1 cellular context compared by ENCODE assay signal in the genomic region with DNA sequence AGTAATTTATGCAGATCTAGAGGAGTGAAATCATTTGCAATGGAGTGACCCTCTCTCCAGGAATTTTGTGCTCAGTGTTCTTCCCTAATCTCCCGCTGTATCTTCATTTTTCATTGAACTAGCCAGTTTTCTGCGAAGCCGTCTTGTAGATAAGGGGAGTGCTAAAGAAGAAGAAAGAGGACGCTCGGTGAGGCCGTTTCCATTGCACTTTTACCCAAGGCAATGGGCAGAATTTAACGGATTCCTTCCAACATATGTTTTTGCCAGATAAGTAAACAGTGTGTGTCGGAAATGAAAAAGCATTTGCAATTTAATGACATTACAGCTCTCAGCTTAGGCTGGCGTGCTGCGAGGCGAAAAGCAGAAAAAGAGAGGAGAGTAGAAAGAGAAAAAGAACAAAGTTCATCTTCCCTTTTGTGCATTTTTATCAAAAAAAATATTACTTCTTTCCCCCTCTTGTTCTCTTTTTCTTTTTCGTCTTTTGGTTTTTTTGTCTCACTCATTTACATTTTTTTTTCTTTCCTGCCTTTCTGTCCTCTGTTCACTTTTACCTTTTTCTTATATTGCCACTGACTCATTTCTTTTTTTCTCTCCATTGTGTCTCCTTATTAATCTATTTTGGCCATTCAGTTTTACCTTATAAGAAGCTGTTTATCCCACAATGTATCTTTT.
A peak's percentile ranks its signal among the peaks of the same experiment; 100 is the strongest.
TF ChIP-seq lines count a peak whose summit lies in the region.

No MANE protein-coding gene starts in this region.

TF ChIP-seq in K562, 482 proteins besides CTCF, POLR2A, EP300 and RAD21 (continued from another document and continues in another):
- TF ChIP-seq, protein P1, sequence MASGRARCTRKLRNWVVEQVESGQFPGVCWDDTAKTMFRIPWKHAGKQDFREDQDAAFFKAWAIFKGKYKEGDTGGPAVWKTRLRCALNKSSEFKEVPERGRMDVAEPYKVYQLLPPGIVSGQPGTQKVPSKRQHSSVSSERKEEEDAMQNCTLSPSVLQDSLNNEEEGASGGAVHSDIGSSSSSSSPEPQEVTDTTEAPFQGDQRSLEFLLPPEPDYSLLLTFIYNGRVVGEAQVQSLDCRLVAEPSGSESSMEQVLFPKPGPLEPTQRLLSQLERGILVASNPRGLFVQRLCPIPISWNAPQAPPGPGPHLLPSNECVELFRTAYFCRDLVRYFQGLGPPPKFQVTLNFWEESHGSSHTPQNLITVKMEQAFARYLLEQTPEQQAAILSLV (tag; IDR thresholded peaks at IDR 0.05) = no peak
- TF ChIP-seq MXI1 (IDR thresholded peaks at IDR 0.05; ENCODE audit: low read depth, low read length) = no peak
- no peak for TF ChIP-seq MAFG (tag; conservative IDR thresholded peaks at IDR 0.05)
- TF ChIP-seq, protein P2, sequence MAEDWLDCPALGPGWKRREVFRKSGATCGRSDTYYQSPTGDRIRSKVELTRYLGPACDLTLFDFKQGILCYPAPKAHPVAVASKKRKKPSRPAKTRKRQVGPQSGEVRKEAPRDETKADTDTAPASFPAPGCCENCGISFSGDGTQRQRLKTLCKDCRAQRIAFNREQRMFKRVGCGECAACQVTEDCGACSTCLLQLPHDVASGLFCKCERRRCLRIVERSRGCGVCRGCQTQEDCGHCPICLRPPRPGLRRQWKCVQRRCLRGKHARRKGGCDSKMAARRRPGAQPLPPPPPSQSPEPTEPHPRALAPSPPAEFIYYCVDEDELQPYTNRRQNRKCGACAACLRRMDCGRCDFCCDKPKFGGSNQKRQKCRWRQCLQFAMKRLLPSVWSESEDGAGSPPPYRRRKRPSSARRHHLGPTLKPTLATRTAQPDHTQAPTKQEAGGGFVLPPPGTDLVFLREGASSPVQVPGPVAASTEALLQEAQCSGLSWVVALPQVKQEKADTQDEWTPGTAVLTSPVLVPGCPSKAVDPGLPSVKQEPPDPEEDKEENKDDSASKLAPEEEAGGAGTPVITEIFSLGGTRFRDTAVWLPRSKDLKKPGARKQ (CRISPR knock-in tag; IDR thresholded peaks at IDR 0.05) = no peak
- TF ChIP-seq, protein P3, sequence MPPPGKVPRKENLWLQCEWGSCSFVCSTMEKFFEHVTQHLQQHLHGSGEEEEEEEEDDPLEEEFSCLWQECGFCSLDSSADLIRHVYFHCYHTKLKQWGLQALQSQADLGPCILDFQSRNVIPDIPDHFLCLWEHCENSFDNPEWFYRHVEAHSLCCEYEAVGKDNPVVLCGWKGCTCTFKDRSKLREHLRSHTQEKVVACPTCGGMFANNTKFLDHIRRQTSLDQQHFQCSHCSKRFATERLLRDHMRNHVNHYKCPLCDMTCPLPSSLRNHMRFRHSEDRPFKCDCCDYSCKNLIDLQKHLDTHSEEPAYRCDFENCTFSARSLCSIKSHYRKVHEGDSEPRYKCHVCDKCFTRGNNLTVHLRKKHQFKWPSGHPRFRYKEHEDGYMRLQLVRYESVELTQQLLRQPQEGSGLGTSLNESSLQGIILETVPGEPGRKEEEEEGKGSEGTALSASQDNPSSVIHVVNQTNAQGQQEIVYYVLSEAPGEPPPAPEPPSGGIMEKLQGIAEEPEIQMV (tag; conservative IDR thresholded peaks at IDR 0.05; ENCODE audit: low read depth) = no peak
- no peak for TF ChIP-seq PHF8 (IDR thresholded peaks at IDR 0.05; ENCODE audit: borderline replicate concordance, low read length)
- peak; percentile 36 for TF ChIP-seq NFE2 (IDR thresholded peaks at IDR 0.05; ENCODE audit: low read depth)
- no peak for TF ChIP-seq ZNF143 (CRISPR knock-in tag; IDR thresholded peaks at IDR 0.05)
- TF ChIP-seq CHD1 (IDR thresholded peaks at IDR 0.05; ENCODE audit: low read length) = no peak
- TF ChIP-seq KLF10 (CRISPR knock-in tag; IDR thresholded peaks at IDR 0.05) = no peak
- TF ChIP-seq, protein P4, sequence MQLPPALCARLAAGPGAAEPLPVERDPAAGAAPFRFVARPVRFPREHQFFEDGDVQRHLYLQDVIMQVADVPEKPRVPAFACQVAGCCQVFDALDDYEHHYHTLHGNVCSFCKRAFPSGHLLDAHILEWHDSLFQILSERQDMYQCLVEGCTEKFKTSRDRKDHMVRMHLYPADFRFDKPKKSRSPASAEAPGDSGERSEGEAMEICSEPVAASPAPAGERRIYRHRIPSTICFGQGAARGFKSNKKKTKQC (CRISPR knock-in tag; IDR thresholded peaks at IDR 0.05) = no peak
- TF ChIP-seq, protein P5, sequence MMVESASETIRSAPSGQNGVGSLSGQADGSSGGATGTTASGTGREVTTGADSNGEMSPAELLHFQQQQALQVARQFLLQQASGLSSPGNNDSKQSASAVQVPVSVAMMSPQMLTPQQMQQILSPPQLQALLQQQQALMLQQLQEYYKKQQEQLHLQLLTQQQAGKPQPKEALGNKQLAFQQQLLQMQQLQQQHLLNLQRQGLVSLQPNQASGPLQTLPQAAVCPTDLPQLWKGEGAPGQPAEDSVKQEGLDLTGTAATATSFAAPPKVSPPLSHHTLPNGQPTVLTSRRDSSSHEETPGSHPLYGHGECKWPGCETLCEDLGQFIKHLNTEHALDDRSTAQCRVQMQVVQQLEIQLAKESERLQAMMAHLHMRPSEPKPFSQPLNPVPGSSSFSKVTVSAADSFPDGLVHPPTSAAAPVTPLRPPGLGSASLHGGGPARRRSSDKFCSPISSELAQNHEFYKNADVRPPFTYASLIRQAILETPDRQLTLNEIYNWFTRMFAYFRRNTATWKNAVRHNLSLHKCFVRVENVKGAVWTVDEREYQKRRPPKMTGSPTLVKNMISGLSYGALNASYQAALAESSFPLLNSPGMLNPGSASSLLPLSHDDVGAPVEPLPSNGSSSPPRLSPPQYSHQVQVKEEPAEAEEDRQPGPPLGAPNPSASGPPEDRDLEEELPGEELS (CRISPR knock-in tag; IDR thresholded peaks at IDR 0.05; ENCODE audit: borderline replicate concordance) = no peak
- TF ChIP-seq ARID1B (IDR thresholded peaks at IDR 0.05) = peak; percentile 97
- TF ChIP-seq KAT2B (IDR thresholded peaks at IDR 0.05; ENCODE audit: low read depth, low read length) = no peak
- TF ChIP-seq, protein P6, sequence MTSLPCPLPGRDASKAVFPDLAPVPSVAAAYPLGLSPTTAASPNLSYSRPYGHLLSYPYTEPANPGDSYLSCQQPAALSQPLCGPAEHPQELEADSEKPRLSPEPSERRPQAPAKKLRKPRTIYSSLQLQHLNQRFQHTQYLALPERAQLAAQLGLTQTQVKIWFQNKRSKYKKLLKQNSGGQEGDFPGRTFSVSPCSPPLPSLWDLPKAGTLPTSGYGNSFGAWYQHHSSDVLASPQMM (CRISPR knock-in tag; IDR thresholded peaks at IDR 0.05) = no peak
- peak; percentile 47; the same call in 1 of the 2 replicates for TF ChIP-seq NCOA6 (IDR thresholded peaks at IDR 0.05)
- no peak for TF ChIP-seq ZFPM2 (CRISPR knock-in tag; IDR thresholded peaks at IDR 0.05)
- TF ChIP-seq NRF1 (conservative IDR thresholded peaks at IDR 0.05 in 1 of 2, IDR thresholded peaks at IDR 0.05 in 1 of 2) = no peak
- no peak for TF ChIP-seq CREBBP (IDR thresholded peaks at IDR 0.05; ENCODE audit: low read depth, low read length)
- 0 out of 2 replicates have a peak, but pooled peaks have one; percentile 17 for TF ChIP-seq FOSL1 (tag; conservative IDR thresholded peaks at IDR 0.05)
- TF ChIP-seq, protein P7, sequence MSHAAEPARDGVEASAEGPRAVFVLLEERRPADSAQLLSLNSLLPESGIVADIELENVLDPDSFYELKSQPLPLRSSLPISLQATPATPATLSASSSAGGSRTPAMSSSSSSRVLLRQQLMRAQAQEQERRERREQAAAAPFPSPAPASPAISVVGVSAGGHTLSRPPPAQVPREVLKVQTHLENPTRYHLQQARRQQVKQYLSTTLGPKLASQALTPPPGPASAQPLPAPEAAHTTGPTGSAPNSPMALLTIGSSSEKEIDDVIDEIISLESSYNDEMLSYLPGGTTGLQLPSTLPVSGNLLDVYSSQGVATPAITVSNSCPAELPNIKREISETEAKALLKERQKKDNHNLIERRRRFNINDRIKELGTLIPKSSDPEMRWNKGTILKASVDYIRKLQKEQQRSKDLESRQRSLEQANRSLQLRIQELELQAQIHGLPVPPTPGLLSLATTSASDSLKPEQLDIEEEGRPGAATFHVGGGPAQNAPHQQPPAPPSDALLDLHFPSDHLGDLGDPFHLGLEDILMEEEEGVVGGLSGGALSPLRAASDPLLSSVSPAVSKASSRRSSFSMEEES (CRISPR knock-in tag; IDR thresholded peaks at IDR 0.05) = no peak
- TF ChIP-seq FOXP1 (CRISPR knock-in tag; IDR thresholded peaks at IDR 0.05) = no peak
- TF ChIP-seq RBFOX2 (IDR thresholded peaks at IDR 0.05; ENCODE audit: low read depth, low read length) = peak; percentile 52; the same call in 1 of the 2 replicates
- no peak for TF ChIP-seq HEY1 (CRISPR knock-in tag; IDR thresholded peaks at IDR 0.05; ENCODE audit: borderline replicate concordance)
- TF ChIP-seq, protein P8, sequence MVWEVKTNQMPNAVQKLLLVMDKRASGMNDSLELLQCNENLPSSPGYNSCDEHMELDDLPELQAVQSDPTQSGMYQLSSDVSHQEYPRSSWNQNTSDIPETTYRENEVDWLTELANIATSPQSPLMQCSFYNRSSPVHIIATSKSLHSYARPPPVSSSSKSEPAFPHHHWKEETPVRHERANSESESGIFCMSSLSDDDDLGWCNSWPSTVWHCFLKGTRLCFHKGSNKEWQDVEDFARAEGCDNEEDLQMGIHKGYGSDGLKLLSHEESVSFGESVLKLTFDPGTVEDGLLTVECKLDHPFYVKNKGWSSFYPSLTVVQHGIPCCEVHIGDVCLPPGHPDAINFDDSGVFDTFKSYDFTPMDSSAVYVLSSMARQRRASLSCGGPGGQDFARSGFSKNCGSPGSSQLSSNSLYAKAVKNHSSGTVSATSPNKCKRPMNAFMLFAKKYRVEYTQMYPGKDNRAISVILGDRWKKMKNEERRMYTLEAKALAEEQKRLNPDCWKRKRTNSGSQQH (CRISPR knock-in tag; IDR thresholded peaks at IDR 0.05) = no peak
- no peak for TF ChIP-seq ZNF644 (tag; IDR thresholded peaks at IDR 0.05; ENCODE audit: low read depth)
- peak; percentile 84 for TF ChIP-seq NBN (IDR thresholded peaks at IDR 0.05; ENCODE audit: low read depth)
- TF ChIP-seq RB1 (IDR thresholded peaks at IDR 0.05; ENCODE audit: low read depth) = no peak
- no peak for TF ChIP-seq SUPT5H (IDR thresholded peaks at IDR 0.05)
- TF ChIP-seq, protein P9, sequence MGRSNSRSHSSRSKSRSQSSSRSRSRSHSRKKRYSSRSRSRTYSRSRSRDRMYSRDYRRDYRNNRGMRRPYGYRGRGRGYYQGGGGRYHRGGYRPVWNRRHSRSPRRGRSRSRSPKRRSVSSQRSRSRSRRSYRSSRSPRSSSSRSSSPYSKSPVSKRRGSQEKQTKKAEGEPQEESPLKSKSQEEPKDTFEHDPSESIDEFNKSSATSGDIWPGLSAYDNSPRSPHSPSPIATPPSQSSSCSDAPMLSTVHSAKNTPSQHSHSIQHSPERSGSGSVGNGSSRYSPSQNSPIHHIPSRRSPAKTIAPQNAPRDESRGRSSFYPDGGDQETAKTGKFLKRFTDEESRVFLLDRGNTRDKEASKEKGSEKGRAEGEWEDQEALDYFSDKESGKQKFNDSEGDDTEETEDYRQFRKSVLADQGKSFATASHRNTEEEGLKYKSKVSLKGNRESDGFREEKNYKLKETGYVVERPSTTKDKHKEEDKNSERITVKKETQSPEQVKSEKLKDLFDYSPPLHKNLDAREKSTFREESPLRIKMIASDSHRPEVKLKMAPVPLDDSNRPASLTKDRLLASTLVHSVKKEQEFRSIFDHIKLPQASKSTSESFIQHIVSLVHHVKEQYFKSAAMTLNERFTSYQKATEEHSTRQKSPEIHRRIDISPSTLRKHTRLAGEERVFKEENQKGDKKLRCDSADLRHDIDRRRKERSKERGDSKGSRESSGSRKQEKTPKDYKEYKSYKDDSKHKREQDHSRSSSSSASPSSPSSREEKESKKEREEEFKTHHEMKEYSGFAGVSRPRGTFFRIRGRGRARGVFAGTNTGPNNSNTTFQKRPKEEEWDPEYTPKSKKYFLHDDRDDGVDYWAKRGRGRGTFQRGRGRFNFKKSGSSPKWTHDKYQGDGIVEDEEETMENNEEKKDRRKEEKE (IDR thresholded peaks at IDR 0.05; ENCODE audit: borderline replicate concordance in 1 of 2, control insufficient read depth in 1 of 2, low read depth in 2 of 2, low read length in 1 of 2) = no peak
- no peak for TF ChIP-seq MCM2 (IDR thresholded peaks at IDR 0.05; ENCODE audit: low read depth)
- TF ChIP-seq, protein P10, sequence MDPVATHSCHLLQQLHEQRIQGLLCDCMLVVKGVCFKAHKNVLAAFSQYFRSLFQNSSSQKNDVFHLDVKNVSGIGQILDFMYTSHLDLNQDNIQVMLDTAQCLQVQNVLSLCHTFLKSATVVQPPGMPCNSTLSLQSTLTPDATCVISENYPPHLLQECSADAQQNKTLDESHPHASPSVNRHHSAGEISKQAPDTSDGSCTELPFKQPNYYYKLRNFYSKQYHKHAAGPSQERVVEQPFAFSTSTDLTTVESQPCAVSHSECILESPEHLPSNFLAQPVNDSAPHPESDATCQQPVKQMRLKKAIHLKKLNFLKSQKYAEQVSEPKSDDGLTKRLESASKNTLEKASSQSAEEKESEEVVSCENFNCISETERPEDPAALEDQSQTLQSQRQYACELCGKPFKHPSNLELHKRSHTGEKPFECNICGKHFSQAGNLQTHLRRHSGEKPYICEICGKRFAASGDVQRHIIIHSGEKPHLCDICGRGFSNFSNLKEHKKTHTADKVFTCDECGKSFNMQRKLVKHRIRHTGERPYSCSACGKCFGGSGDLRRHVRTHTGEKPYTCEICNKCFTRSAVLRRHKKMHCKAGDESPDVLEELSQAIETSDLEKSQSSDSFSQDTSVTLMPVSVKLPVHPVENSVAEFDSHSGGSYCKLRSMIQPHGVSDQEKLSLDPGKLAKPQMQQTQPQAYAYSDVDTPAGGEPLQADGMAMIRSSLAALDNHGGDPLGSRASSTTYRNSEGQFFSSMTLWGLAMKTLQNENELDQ (CRISPR knock-in tag; IDR thresholded peaks at IDR 0.05; ENCODE audit: borderline replicate concordance) = no peak
- no peak for TF ChIP-seq TCF7 (IDR thresholded peaks at IDR 0.05; ENCODE audit: borderline replicate concordance)
- TF ChIP-seq, protein P11, sequence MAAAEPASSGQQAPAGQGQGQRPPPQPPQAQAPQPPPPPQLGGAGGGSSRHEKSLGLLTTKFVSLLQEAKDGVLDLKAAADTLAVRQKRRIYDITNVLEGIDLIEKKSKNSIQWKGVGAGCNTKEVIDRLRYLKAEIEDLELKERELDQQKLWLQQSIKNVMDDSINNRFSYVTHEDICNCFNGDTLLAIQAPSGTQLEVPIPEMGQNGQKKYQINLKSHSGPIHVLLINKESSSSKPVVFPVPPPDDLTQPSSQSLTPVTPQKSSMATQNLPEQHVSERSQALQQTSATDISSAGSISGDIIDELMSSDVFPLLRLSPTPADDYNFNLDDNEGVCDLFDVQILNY (CRISPR knock-in tag; IDR thresholded peaks at IDR 0.05) = no peak
- TF ChIP-seq, protein P12, sequence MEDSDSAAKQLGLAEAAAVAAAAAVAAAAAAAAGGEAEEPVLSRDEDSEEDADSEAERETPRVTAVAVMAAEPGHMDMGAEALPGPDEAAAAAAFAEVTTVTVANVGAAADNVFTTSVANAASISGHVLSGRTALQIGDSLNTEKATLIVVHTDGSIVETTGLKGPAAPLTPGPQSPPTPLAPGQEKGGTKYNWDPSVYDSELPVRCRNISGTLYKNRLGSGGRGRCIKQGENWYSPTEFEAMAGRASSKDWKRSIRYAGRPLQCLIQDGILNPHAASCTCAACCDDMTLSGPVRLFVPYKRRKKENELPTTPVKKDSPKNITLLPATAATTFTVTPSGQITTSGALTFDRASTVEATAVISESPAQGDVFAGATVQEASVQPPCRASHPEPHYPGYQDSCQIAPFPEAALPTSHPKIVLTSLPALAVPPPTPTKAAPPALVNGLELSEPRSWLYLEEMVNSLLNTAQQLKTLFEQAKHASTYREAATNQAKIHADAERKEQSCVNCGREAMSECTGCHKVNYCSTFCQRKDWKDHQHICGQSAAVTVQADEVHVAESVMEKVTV (CRISPR knock-in tag; IDR thresholded peaks at IDR 0.05) = no peak
- TF ChIP-seq PCBP2 (IDR thresholded peaks at IDR 0.05; ENCODE audit: low read depth, low read length, poor library complexity, severe bottlenecking) = no peak
- TF ChIP-seq ZNF41 (CRISPR knock-in tag; conservative IDR thresholded peaks at IDR 0.05) = no peak
- peak; percentile 91 for TF ChIP-seq TCF3 (CRISPR knock-in tag; IDR thresholded peaks at IDR 0.05)
- no peak for TF ChIP-seq MECOM (CRISPR knock-in tag; IDR thresholded peaks at IDR 0.05)
- 0 out of 2 replicates have a peak, but pooled peaks have one; percentile 26 for TF ChIP-seq L3MBTL2 (IDR thresholded peaks at IDR 0.05)
- peak in 1 of 2 experiments; percentile 44; a peak in 1 of 4 replicates for TF ChIP-seq MAZ (CRISPR knock-in tag; conservative IDR thresholded peaks at IDR 0.05 in 1 of 2, IDR thresholded peaks at IDR 0.05 in 1 of 2)
